In the genomic region with DNA sequence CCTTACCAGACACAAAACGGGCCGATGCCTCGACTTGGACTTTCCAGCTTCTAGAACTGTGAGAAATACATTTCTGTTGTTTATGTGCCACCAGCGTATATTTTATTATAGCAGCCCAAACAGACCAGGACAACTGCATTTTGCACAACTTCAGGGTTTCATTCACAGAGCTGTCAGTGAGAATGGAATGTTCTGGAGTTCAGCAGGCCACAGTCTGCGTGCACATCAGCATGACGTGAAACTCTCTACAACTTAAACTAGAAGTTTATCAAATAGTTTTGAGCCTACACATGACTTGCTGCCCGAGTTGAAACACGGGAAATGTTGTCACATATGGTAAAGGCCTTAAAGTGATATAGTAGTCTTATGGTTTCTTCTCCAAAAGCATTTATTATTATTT, we compare ENCODE assay signal across 26 cellular contexts. TPM values are rescaled to one million over a fixed set of nuclear protein-coding genes. Genes with fewer than 3 reads are reported as not detected.
DNase-seq lines count a peak whose midpoint lies in the region; ATAC-seq, FAIRE-seq and TF ChIP-seq lines count a peak whose summit lies in the region.
"Had no signal": no experiment of that assay in that cellular context is flagged by ENCODE, and none has a peak within 500 bp of the region (broad histone marks: within the 10 kb centered on the region; RNA-seq: fewer than 3 reads in every experiment).

No MANE protein-coding gene starts in this region.

- H2AK5ac ChIP-seq in mesenchymal stem cell (ENCODE audit: low read length, severe bottlenecking), result no peak overlapping the region

- no peaks in the 10 kb centered on the region for H3K27me3 ChIP-seq in mesenchymal stem cell (ENCODE audit: control insufficient read depth in 1 of 2, insufficient read depth in 1 of 2, low read length in 2 of 2)

- no peak overlapping the region for H3K27ac ChIP-seq in mesenchymal stem cell (ENCODE audit: low read length, poor library complexity, severe bottlenecking)
- H3K27ac ChIP-seq: 22Rv1 had no signal

- H3K36me3 Mint-ChIP-seq in activated CD4-positive, alpha-beta T cell treated with anti-CD3 and anti-CD28 coated beads, Interleukin-2, amount 10 ng/mL, durations not matched to agents 24 days and 14 days (ENCODE audit: low read depth), result peaks cover 2% of the 10 kb centered on the region
- H3K36me3 Mint-ChIP-seq in CD14-positive monocyte, result peaks cover 0 to 5% of the 10 kb centered on the region in 2 donors

- no peak overlapping the region for H3K18ac ChIP-seq in mesenchymal stem cell (ENCODE audit: low read depth in 1 of 2, low read length in 2 of 2)

- no peak overlapping the region for H3K14ac ChIP-seq in mesenchymal stem cell (ENCODE audit: low read length in 2 of 2)

- no peak overlapping the region for H3K4me2 ChIP-seq in mesenchymal stem cell (ENCODE audit: low read length, poor library complexity, severe bottlenecking)
- H3K4me2 ChIP-seq: SK-N-SH had no signal

- H3K4ac ChIP-seq in mesenchymal stem cell (ENCODE audit: low read depth in 1 of 2, low read length in 2 of 2), result no peak overlapping the region

- no peak for FAIRE-seq in frontal cortex (lab: Jason Lieb, UNC)
- FAIRE-seq: GM12878, GM19239, HepG2 had no signal

- no peaks in the 10 kb centered on the region for H3K9me3 ChIP-seq in mesenchymal stem cell (ENCODE audit: control insufficient read depth, low read length)
- H3K9me3 ChIP-seq: SK-N-SH had no signal

- H2BK5ac ChIP-seq in mesenchymal stem cell (ENCODE audit: low read depth, low read length, poor library complexity, severe bottlenecking), result no peak overlapping the region

- peaks cover 8% of the 10 kb centered on the region for H3K4me1 ChIP-seq in mesenchymal stem cell (ENCODE audit: control insufficient read depth, insufficient read depth, low read depth, low read length)

- H3K4me1 Mint-ChIP-seq in activated CD4-positive, alpha-beta T cell treated with anti-CD3 and anti-CD28 coated beads, Interleukin-2, amount 10 ng/mL, durations not matched to agents 24 days and 14 days, result peaks cover 53% of the 10 kb centered on the region
- H3K4me1 Mint-ChIP-seq in CD14-positive monocyte, result peaks cover 19% of the 10 kb centered on the region

- no peaks in the 10 kb centered on the region for H3K36me3 ChIP-seq in mesenchymal stem cell (ENCODE audit: control insufficient read depth in 1 of 2, insufficient read depth in 2 of 2, low read depth in 1 of 2, low read length in 2 of 2)

- no peak overlapping the region for H3K27ac Mint-ChIP-seq in activated CD4-positive, alpha-beta T cell treated with anti-CD3 and anti-CD28 coated beads, Interleukin-2, amount 10 ng/mL, durations not matched to agents 24 days and 14 days
- no peak overlapping the region for H3K27ac Mint-ChIP-seq in CD14-positive monocyte

- H3K9ac ChIP-seq in mesenchymal stem cell (ENCODE audit: low read length), result no peak overlapping the region
- H3K9ac ChIP-seq: SK-N-SH had no signal

- intact Hi-C loops in activated CD4-positive, alpha-beta T cell treated with anti-CD3 and anti-CD28 coated beads, Interleukin-2, amount 10 ng/mL, durations not matched to agents 24 days and 14 days (cut with micrococcal nuclease), result loop anchor here (10.0 kb wide), 1 partner anchor 1018 kb away; no protein-coding TSS in a partner anchor
- intact Hi-C loops in CD14-positive monocyte (cut with micrococcal nuclease), result loop anchor here in 1 of 2 donors (10.0 kb wide), 1 partner anchor 268 kb away; no protein-coding TSS in a partner anchor

- H2AFZ ChIP-seq in mesenchymal stem cell (ENCODE audit: low read depth, low read length), result no peak overlapping the region

- no peak overlapping the region for H2BK120ac ChIP-seq in mesenchymal stem cell (ENCODE audit: low read depth, low read length)

- H3K4me3 Mint-ChIP-seq in activated CD4-positive, alpha-beta T cell treated with anti-CD3 and anti-CD28 coated beads, Interleukin-2, amount 10 ng/mL, durations not matched to agents 24 days and 14 days, result no peak overlapping the region
- no peak overlapping the region for H3K4me3 Mint-ChIP-seq in CD14-positive monocyte

- H3K9me3 Mint-ChIP-seq in activated CD4-positive, alpha-beta T cell treated with anti-CD3 and anti-CD28 coated beads, Interleukin-2, amount 10 ng/mL, durations not matched to agents 24 days and 14 days, result no peaks in the 10 kb centered on the region
- peaks cover 0 to 14% (median 3%) of the 10 kb centered on the region in 7 donors for H3K9me3 Mint-ChIP-seq in CD14-positive monocyte

- no peak overlapping the region for H3K23ac ChIP-seq in mesenchymal stem cell (ENCODE audit: low read length in 2 of 2)

- H3K27me3 Mint-ChIP-seq in activated CD4-positive, alpha-beta T cell treated with anti-CD3 and anti-CD28 coated beads, Interleukin-2, amount 10 ng/mL, durations not matched to agents 24 days and 14 days, result no peaks in the 10 kb centered on the region
- H3K27me3 Mint-ChIP-seq in CD14-positive monocyte (ENCODE audit: low read depth in 3 of 3), result peaks cover 16 to 41% (median 32%) of the 10 kb centered on the region in 3 donors

- TF ChIP-seq CTCF in cardiac fibroblast (IDR thresholded peaks at IDR 0.05; ENCODE audit: low read depth, low read length) (no peak), CD14-positive monocyte (IDR thresholded peaks at IDR 0.05) (no peak)

- H3K79me1 ChIP-seq in mesenchymal stem cell (replicated peaks; ENCODE audit: low read length, poor library complexity, severe bottlenecking), result peaks cover 2% of the 10 kb centered on the region

- DNase-seq in activated CD4-positive, alpha-beta T cell treated with anti-CD3 and anti-CD28 coated beads, Interleukin-2, amount 10 ng/mL, durations not matched to agents 24 days and 14 days, result peak; percentile 49
- no peak for DNase-seq in activated CD4-positive, alpha-beta T cell treated with anti-CD3 and anti-CD28 coated beads for 4 hours
- peak; percentile 86 to 88 for DNase-seq in cardiac fibroblast (ENCODE audit: low read depth in 2 of 2)
- peak; percentile 84 for DNase-seq in mesenchymal stem cell
- DNase-seq in frontal cortex (ENCODE audit: low spot score in 2 of 2), result no peak
- DNase-seq in CD14-positive monocyte (ENCODE audit: low spot score), result no peak
- no peak for DNase-seq in SKM-1 (lab: John Stamatoyannopoulos, UW; ENCODE audit: unreplicated experiment)
- DNase-seq: DMS53; EL; GOT3; KG1; NCI-H1105 treated with DMSO at 0.1 percent for 48 hours; NCI-H1694; NCI-H2081 treated with DMSO at 0.1 percent for 48 hours; NCI-H446 treated with DMSO at 0.1 percent for 48 hours; NCI-H69; NK-92 treated with Interleukin-12 subunit alpha and Interleukin-12 subunit beta, amount 100 ng/mL, for 24 hours; OCI-M1; RPMI8226; SHP77 treated with DMSO at 0.1 percent for 48 hours; SK-N-SH had no signal

- ATAC-seq in HG03520 (IDR thresholded peaks at IDR 0.05; ENCODE audit: unreplicated experiment), result no peak
- ATAC-seq: GM12878, HepG2 had no signal

- WGBS in mesenchymal stem cell, result 88% methylated on average over 6 of the region's 8 CpGs

- no peak overlapping the region for H2BK12ac ChIP-seq in mesenchymal stem cell (ENCODE audit: low read length in 2 of 2)

- H4K8ac ChIP-seq in mesenchymal stem cell (ENCODE audit: low read length), result no peak overlapping the region

- no peak overlapping the region for H2BK15ac ChIP-seq in mesenchymal stem cell (ENCODE audit: low read depth, poor library complexity, severe bottlenecking)

- H3K4me3 ChIP-seq in cardiac fibroblast (replicated peaks in 1 of 2; ENCODE audit: low read depth in 2 of 2, low read length in 2 of 2) (no peak overlapping the region), mesenchymal stem cell (ENCODE audit: insufficient read depth in 1 of 2, low read depth in 1 of 2, low read length in 2 of 2) (no peak overlapping the region)
- H3K4me3 ChIP-seq: GM12878 had no signal

- no peak overlapping the region for H4K91ac ChIP-seq in mesenchymal stem cell (ENCODE audit: low read length)

RNA-seq across cellular contexts. Expression of a gene that starts 3.9 kb away (rescaled TPM):
- 4.0 and 5.1 TPM in 2 replicates for total RNA-seq in activated CD4-positive, alpha-beta T cell treated with anti-CD3 and anti-CD28 coated beads, Interleukin-2, amount 10 ng/mL, durations not matched to agents 24 days and 14 days
- polyA plus RNA-seq in mesenchymal stem cell (2013, experiment 1 of 2), result 70.1 TPM
- polyA plus RNA-seq in mesenchymal stem cell (2013, experiment 2 of 2), result 68.9 TPM
- 82.7 TPM for total RNA-seq in frontal cortex
- under 1 TPM; 0.29 to 0.51 TPM for polyA plus RNA-seq in CD14-positive monocyte

Comparison
In these comparisons a context has a peak if more than half of its experiments do, and no peak if none do; other contexts are left out.
1. DNase-seq: peak in activated CD4-positive, alpha-beta T cell treated with anti-CD3 and anti-CD28 coated beads, Interleukin-2, amount 10 ng/mL, durations not matched to agents 24 days and 14 days (single experiment), cardiac fibroblast (2 of 2) and mesenchymal stem cell (single experiment); none in activated CD4-positive, alpha-beta T cell treated with anti-CD3 and anti-CD28 coated beads for 4 hours (0 of 2), frontal cortex (0 of 2), CD14-positive monocyte (single experiment) and SKM-1 (single experiment).
2. RNA of a gene that starts 3.9 kb away (total RNA-seq): 82.7 TPM in frontal cortex (single experiment); 4.0 to 5.1 TPM in activated CD4-positive, alpha-beta T cell treated with anti-CD3 and anti-CD28 coated beads, Interleukin-2, amount 10 ng/mL, durations not matched to agents 24 days and 14 days; every median in the first group is over 10 times any median in the second.